In genomic region chr2:11377915-11378649, GRCh38 we compare ENCODE assay signal across 8 cellular contexts. TPM values are rescaled to one million over a fixed set of nuclear protein-coding genes. Genes with fewer than 3 reads are reported as not detected.
DNase-seq lines count a peak whose midpoint lies in the region; ATAC-seq and TF ChIP-seq lines count a peak whose summit lies in the region.

No MANE protein-coding gene starts in this region.

- ATAC-seq in GM19328 (IDR thresholded peaks at IDR 0.05; ENCODE audit: unreplicated experiment) (peak; percentile 78), HG03135 (IDR thresholded peaks at IDR 0.05; ENCODE audit: unreplicated experiment) (peak; percentile 88)
- ATAC-seq in stimulated activated memory B cell treated with anti-CD40 and anti-IgM and Interleukin-4, amounts not matched to agents 10 μg/mL and 1 μg/mL and 100 μg/mL, for 72 hours, result peak; percentile 93

- no peaks in the 10 kb centered on the region for H3K27me3 ChIP-seq in esophagus muscularis mucosa

- CTCF ChIA-PET in activated CD4-positive, alpha-beta memory T cell treated with anti-CD3 and anti-CD28 coated beads for 36 hours (lab: Charles Lee), result no interaction called here

- POLR2A ChIA-PET in activated CD4-positive, alpha-beta memory T cell treated with anti-CD3 and anti-CD28 coated beads for 36 hours (lab: Charles Lee), result no interaction called here

- H3K27me3 Mint-ChIP-seq in stimulated activated memory B cell treated with anti-CD40 and anti-IgM and Interleukin-4, amounts not matched to agents 10 μg/mL and 1 μg/mL and 100 μg/mL, for 72 hours, result no peaks in the 10 kb centered on the region
- no peaks in the 10 kb centered on the region for H3K27me3 Mint-ChIP-seq in activated CD4-positive, alpha-beta memory T cell treated with anti-CD3 and anti-CD28 coated beads for 36 hours

- TF ChIP-seq CTCF in esophagus muscularis mucosa (IDR thresholded peaks at IDR 0.05), result no peak

- H3K9me3 Mint-ChIP-seq in stimulated activated memory B cell treated with anti-CD40 and anti-IgM and Interleukin-4, amounts not matched to agents 10 μg/mL and 1 μg/mL and 100 μg/mL, for 72 hours, result no peaks in the 10 kb centered on the region
- no peaks in the 10 kb centered on the region for H3K9me3 Mint-ChIP-seq in activated CD4-positive, alpha-beta memory T cell treated with anti-CD3 and anti-CD28 coated beads for 36 hours

- H3K36me3 ChIP-seq in esophagus muscularis mucosa, result no peaks in the 10 kb centered on the region

- no peaks in the 10 kb centered on the region for H3K9me3 ChIP-seq in esophagus muscularis mucosa

- peak overlapping the region; percentile 67 for H3K27ac Mint-ChIP-seq in stimulated activated memory B cell treated with anti-CD40 and anti-IgM and Interleukin-4, amounts not matched to agents 10 μg/mL and 1 μg/mL and 100 μg/mL, for 72 hours
- no peak overlapping the region for H3K27ac Mint-ChIP-seq in activated CD4-positive, alpha-beta memory T cell treated with anti-CD3 and anti-CD28 coated beads for 36 hours

- DNase-seq in esophagus muscularis mucosa (ENCODE audit: extremely low spot score), result no peak
- DNase-seq in activated CD4-positive, alpha-beta memory T cell treated with anti-CD3 and anti-CD28 coated beads for 36 hours, result no peak
- DNase-seq in islet precursor cell, result no peak
- DNase-seq in cortex of kidney (lab: John Stamatoyannopoulos, UW), result no peak
- no peak for DNase-seq in activated gamma-delta T cell treated with Interleukin-2 at 50 U/mL for 16 hours

- peak overlapping the region; percentile 32 for H3K4me3 Mint-ChIP-seq in stimulated activated memory B cell treated with anti-CD40 and anti-IgM and Interleukin-4, amounts not matched to agents 10 μg/mL and 1 μg/mL and 100 μg/mL, for 72 hours
- H3K4me3 Mint-ChIP-seq in activated CD4-positive, alpha-beta memory T cell treated with anti-CD3 and anti-CD28 coated beads for 36 hours, result no peak overlapping the region

- H3K4me1 Mint-ChIP-seq in stimulated activated memory B cell treated with anti-CD40 and anti-IgM and Interleukin-4, amounts not matched to agents 10 μg/mL and 1 μg/mL and 100 μg/mL, for 72 hours, result peaks cover 48% of the 10 kb centered on the region
- H3K4me1 Mint-ChIP-seq in activated CD4-positive, alpha-beta memory T cell treated with anti-CD3 and anti-CD28 coated beads for 36 hours (ENCODE audit: low read depth), result no peaks in the 10 kb centered on the region

- TF ChIP-seq EP300 in esophagus muscularis mucosa (IDR thresholded peaks at IDR 0.05), result no peak

- peaks cover 26 to 71% (median 66%) of the 10 kb centered on the region in 4 donors for H3K4me1 ChIP-seq in esophagus muscularis mucosa

- 44% methylated on average over 14 of the region's 14 CpGs for WGBS in esophagus muscularis mucosa

- peak overlapping the region; percentile 25 to 41 (median 29) for H3K4me3 ChIP-seq in esophagus muscularis mucosa

- intact Hi-C loops in esophagus muscularis mucosa (cut with DNase I), result no loop called here
- intact Hi-C loops in activated CD4-positive, alpha-beta memory T cell treated with anti-CD3 and anti-CD28 coated beads for 36 hours (cut with micrococcal nuclease), result no loop called here

- TF ChIP-seq POLR2A in esophagus muscularis mucosa (IDR thresholded peaks at IDR 0.05; ENCODE audit: low read depth), result no peak

- H3K36me3 Mint-ChIP-seq in stimulated activated memory B cell treated with anti-CD40 and anti-IgM and Interleukin-4, amounts not matched to agents 10 μg/mL and 1 μg/mL and 100 μg/mL, for 72 hours, result no peaks in the 10 kb centered on the region
- no peaks in the 10 kb centered on the region for H3K36me3 Mint-ChIP-seq in activated CD4-positive, alpha-beta memory T cell treated with anti-CD3 and anti-CD28 coated beads for 36 hours

- H3K27ac ChIP-seq in esophagus muscularis mucosa (replicated peaks in 1 of 4), result peak overlapping the region; percentile 84 to 94 (median 92)

RNA-seq across cellular contexts. Expression of gene ROCK2, which starts 33.6 kb away (rescaled TPM):
- total RNA-seq in esophagus muscularis mucosa, result 100 to 1,000 TPM in 2 of 4 donors, 10 to 100 TPM in 2; 90.0 to 119 (median 101) TPM
- total RNA-seq in activated CD4-positive, alpha-beta memory T cell treated with anti-CD3 and anti-CD28 coated beads for 36 hours, result 10 to 100 TPM; 16.6 to 19.2 TPM

Comparison
In these comparisons a context has a peak if more than half of its experiments do, and no peak if none do; other contexts are left out.
1. RNA of gene ROCK2, which starts 33.6 kb away (total RNA-seq): 90.0 to 119 TPM in esophagus muscularis mucosa; 16.6 to 19.2 TPM in activated CD4-positive, alpha-beta memory T cell treated with anti-CD3 and anti-CD28 coated beads for 36 hours; every median in the first group is over 4 times any median in the second.
2. Peak in every context shown above with its lines, with median percentiles within 50 percentile points of each other: ATAC-seq.